ENCODE assay signal across 20 cellular contexts in genomic region chr3:52184690-52185089, GRCh38. TPM values are rescaled to one million over a fixed set of nuclear protein-coding genes. Genes with fewer than 3 reads are reported as not detected.
"Had no signal": no experiment of that assay in that cellular context is flagged by ENCODE, and none has a peak within 500 bp of the region (broad histone marks: within the 10 kb centered on the region; RNA-seq: fewer than 3 reads in every experiment).

No MANE protein-coding gene starts in this region.

- H3K4me3 ChIP-seq: breast epithelium, colonic mucosa, left lung, tibial nerve, vagina had no signal

- FAIRE-seq: endometrium had no signal

- H3K27ac ChIP-seq: colonic mucosa, left lung, vagina had no signal

- H3K27me3 ChIP-seq: breast epithelium, colonic mucosa, left lung, tibial nerve, vagina had no signal

- H3K4me3 Mint-ChIP-seq: natural killer cell treated with Interleukin-12 subunit alpha and Interleukin-12 subunit beta and Interleukin-15 and Interleukin-18, amount 100 ng/mL, for 72 hours; stimulated activated naive CD8-positive, alpha-beta T cell treated with anti-CD3 and anti-CD28 coated beads, Interleukin-15, amount 100 ng/mL, for 72 hours had no signal

- ATAC-seq: activated naive CD4-positive, alpha-beta T cell treated with anti-CD3 and anti-CD28 coated beads, Interleukin-2, amount 50 U/mL, for 72 hours; left lung; natural killer cell treated with Interleukin-12 subunit alpha and Interleukin-12 subunit beta and Interleukin-15 and Interleukin-18, amount 100 ng/mL, for 72 hours; stimulated activated naive CD8-positive, alpha-beta T cell treated with anti-CD3 and anti-CD28 coated beads, Interleukin-15, amount 100 ng/mL, for 72 hours had no signal

- DNase-seq: activated CD4-positive, alpha-beta T cell treated with anti-CD3 and anti-CD28 coated beads for 1 hour; activated gamma-delta T cell treated with Interleukin-2 at 50 U/mL for 16 hours; activated T-cell treated with anti-CD3 and anti-CD28 coated beads, Interleukin-2, amount 50 U/mL, for 1 hour; colonic mucosa; midbrain; stimulated activated CD4-positive, alpha-beta T cell treated with anti-CD3 and anti-CD28 coated beads, Interleukin-1b, Interleukin-23, amount 100 ng/mL, for 48 hours; stimulated activated naive CD8-positive, alpha-beta T cell treated with anti-CD3 and anti-CD28 coated beads, Interleukin-15, amount 100 ng/mL, for 72 hours; T-helper 9 cell had no signal

- H3K4me1 Mint-ChIP-seq: stimulated activated naive CD8-positive, alpha-beta T cell treated with anti-CD3 and anti-CD28 coated beads, Interleukin-15, amount 100 ng/mL, for 72 hours had no signal

- H3K36me3 ChIP-seq: breast epithelium, colonic mucosa, left lung, tibial nerve, vagina had no signal

- H3K9me3 Mint-ChIP-seq: activated naive CD4-positive, alpha-beta T cell treated with anti-CD3 and anti-CD28 coated beads, Interleukin-2, amount 50 U/mL, for 72 hours; natural killer cell treated with Interleukin-12 subunit alpha and Interleukin-12 subunit beta and Interleukin-15 and Interleukin-18, amount 100 ng/mL, for 72 hours; stimulated activated naive CD8-positive, alpha-beta T cell treated with anti-CD3 and anti-CD28 coated beads, Interleukin-15, amount 100 ng/mL, for 72 hours had no signal

- H3K27me3 Mint-ChIP-seq: natural killer cell treated with Interleukin-12 subunit alpha and Interleukin-12 subunit beta and Interleukin-15 and Interleukin-18, amount 100 ng/mL, for 72 hours; stimulated activated naive CD8-positive, alpha-beta T cell treated with anti-CD3 and anti-CD28 coated beads, Interleukin-15, amount 100 ng/mL, for 72 hours had no signal

- H3K36me3 Mint-ChIP-seq: activated naive CD4-positive, alpha-beta T cell treated with anti-CD3 and anti-CD28 coated beads, Interleukin-2, amount 50 U/mL, for 72 hours; natural killer cell treated with Interleukin-12 subunit alpha and Interleukin-12 subunit beta and Interleukin-15 and Interleukin-18, amount 100 ng/mL, for 72 hours had no signal

- H3K9me3 ChIP-seq: breast epithelium, colonic mucosa, left lung, tibial nerve, vagina had no signal

- H3K4me1 ChIP-seq: breast epithelium, colonic mucosa had no signal

RNA-seq across cellular contexts. Expression of gene TLR9, which starts 40.8 kb away (rescaled TPM):
- total RNA-seq: epithelial cell of proximal tubule, fibroblast of villous mesenchyme, kidney epithelial cell, renal cortical epithelial cell, skeletal muscle tissue, vagina had no signal
